Comparison of ENCODE assay signal across 13 cellular contexts in genomic region chr6:122709922-122710512, GRCh38.
DNase-seq lines count a peak whose midpoint lies in the region; ATAC-seq, FAIRE-seq and TF ChIP-seq lines count a peak whose summit lies in the region.
"Had no signal": no experiment of that assay in that cellular context is flagged by ENCODE, and none has a peak within 500 bp of the region (broad histone marks: within the 10 kb centered on the region; RNA-seq: fewer than 3 reads in every experiment).

No MANE protein-coding gene starts in this region.

- no peaks in the 10 kb centered on the region for H3K27me3 Mint-ChIP-seq in activated B cell treated with CpG ODN at 0.5 μM for 24 hours
- H3K27me3 Mint-ChIP-seq in activated CD8-positive, alpha-beta memory T cell treated with anti-CD3 and anti-CD28 coated beads, Interleukin-2, amount 10 ng/mL, durations not matched to agents 7 days and 5 days: peaks cover 8% of the 10 kb centered on the region
- H3K27me3 Mint-ChIP-seq: CD4-positive, alpha-beta T cell had no signal

- CTCF ChIA-PET in activated B cell treated with CpG ODN at 0.5 μM for 24 hours (lab: Charles Lee): interaction anchor here (1.3 kb wide), 1 partner anchor 128 kb away, joined by 3 read pairs; no protein-coding TSS in a partner anchor
- CTCF ChIA-PET in activated CD8-positive, alpha-beta memory T cell treated with anti-CD3 and anti-CD28 coated beads, Interleukin-2, amount 10 ng/mL, durations not matched to agents 7 days and 5 days (lab: Charles Lee): no interaction called here

- no peak overlapping the region for H3K4me3 Mint-ChIP-seq in activated B cell treated with CpG ODN at 0.5 μM for 24 hours
- H3K4me3 Mint-ChIP-seq in activated CD8-positive, alpha-beta memory T cell treated with anti-CD3 and anti-CD28 coated beads, Interleukin-2, amount 10 ng/mL, durations not matched to agents 7 days and 5 days: no peak overlapping the region
- H3K4me3 Mint-ChIP-seq: CD4-positive, alpha-beta T cell; T-cell had no signal

- no peak for TF ChIP-seq CTCF in activated B cell treated with CpG ODN at 0.5 μM for 24 hours (IDR thresholded peaks at IDR 0.05)

- H3K27ac Mint-ChIP-seq in activated B cell treated with CpG ODN at 0.5 μM for 24 hours: no peak overlapping the region
- no peak overlapping the region for H3K27ac Mint-ChIP-seq in activated CD8-positive, alpha-beta memory T cell treated with anti-CD3 and anti-CD28 coated beads, Interleukin-2, amount 10 ng/mL, durations not matched to agents 7 days and 5 days
- H3K27ac Mint-ChIP-seq: CD4-positive, alpha-beta T cell; T-cell had no signal

- peak; percentile 89 for ATAC-seq in GM21423 (IDR thresholded peaks at IDR 0.05; ENCODE audit: unreplicated experiment)
- peak; percentile 78 for ATAC-seq in HG03432 (IDR thresholded peaks at IDR 0.05; ENCODE audit: unreplicated experiment)
- peak; percentile 45 for ATAC-seq in activated B cell treated with CpG ODN at 0.5 μM for 24 hours (ENCODE audit: low read depth)
- no peak for ATAC-seq in activated CD8-positive, alpha-beta memory T cell treated with anti-CD3 and anti-CD28 coated beads, Interleukin-2, amount 10 ng/mL, durations not matched to agents 7 days and 5 days
- ATAC-seq: gastroesophageal sphincter, T-cell had no signal

- no peaks in the 10 kb centered on the region for H3K36me3 Mint-ChIP-seq in activated B cell treated with CpG ODN at 0.5 μM for 24 hours (ENCODE audit: low read depth)
- no peaks in the 10 kb centered on the region for H3K36me3 Mint-ChIP-seq in activated CD8-positive, alpha-beta memory T cell treated with anti-CD3 and anti-CD28 coated beads, Interleukin-2, amount 10 ng/mL, durations not matched to agents 7 days and 5 days
- H3K36me3 Mint-ChIP-seq: T-cell had no signal

- no peak for TF ChIP-seq POLR2A in GM12891 (IDR thresholded peaks at IDR 0.05; ENCODE audit: low read depth, low read length)

- no peak overlapping the region for H3K4me3 ChIP-seq in H7 (ENCODE audit: insufficient read depth, low read depth, low read length)
- H3K4me3 ChIP-seq: gastroesophageal sphincter had no signal

- H3K36me3 ChIP-seq in H7 (replicated peaks; ENCODE audit: control insufficient read depth, insufficient read depth, low read length): no peaks in the 10 kb centered on the region
- H3K36me3 ChIP-seq: gastroesophageal sphincter had no signal

- POLR2A ChIA-PET in activated B cell treated with CpG ODN at 0.5 μM for 24 hours (lab: Charles Lee): no interaction called here

- no peaks in the 10 kb centered on the region for H3K9me3 Mint-ChIP-seq in activated B cell treated with CpG ODN at 0.5 μM for 24 hours
- no peaks in the 10 kb centered on the region for H3K9me3 Mint-ChIP-seq in activated CD8-positive, alpha-beta memory T cell treated with anti-CD3 and anti-CD28 coated beads, Interleukin-2, amount 10 ng/mL, durations not matched to agents 7 days and 5 days (ENCODE audit: low read depth)
- H3K9me3 Mint-ChIP-seq: CD4-positive, alpha-beta T cell; T-cell had no signal

- DNase-seq in GM12891 (ENCODE audit: insufficient read length, low spot score) (no peak), activated B cell treated with CpG ODN at 0.5 μM for 24 hours (no peak), H7 (no peak), HTR-8/SVneo (ENCODE audit: insufficient read length, low spot score) (no peak)
- DNase-seq in activated CD8-positive, alpha-beta memory T cell treated with anti-CD3 and anti-CD28 coated beads, Interleukin-2, amount 10 ng/mL, durations not matched to agents 7 days and 5 days: no peak
- no peak for DNase-seq in activated naive CD4-positive, alpha-beta T cell treated with anti-CD3 and anti-CD28 coated beads, Interleukin-2, amount 50 U/mL, for 16 hours
- DNase-seq: CD4-positive, alpha-beta T cell; central memory CD4-positive, alpha-beta T cell; NCI-H345 had no signal

- intact Hi-C loops in activated B cell treated with CpG ODN at 0.5 μM for 24 hours (cut with micrococcal nuclease): no loop called here

- H3K27me3 ChIP-seq in H7 (ENCODE audit: control insufficient read depth, insufficient read depth, low read length): no peaks in the 10 kb centered on the region
- H3K27me3 ChIP-seq: gastroesophageal sphincter had no signal

- FAIRE-seq in GM12891 (lab: Jason Lieb, UNC): no peak
- FAIRE-seq in HTR-8/SVneo (lab: Jason Lieb, UNC): no peak

- peaks cover 3% of the 10 kb centered on the region for H3K4me1 Mint-ChIP-seq in activated B cell treated with CpG ODN at 0.5 μM for 24 hours
- H3K4me1 Mint-ChIP-seq in activated CD8-positive, alpha-beta memory T cell treated with anti-CD3 and anti-CD28 coated beads, Interleukin-2, amount 10 ng/mL, durations not matched to agents 7 days and 5 days: no peaks in the 10 kb centered on the region
- H3K4me1 Mint-ChIP-seq: T-cell had no signal

TF ChIP-seq in GM12891, 5 proteins besides CTCF, POLR2A, EP300 and RAD21:
- TF ChIP-seq POLR2AphosphoS5 (IDR thresholded peaks at IDR 0.05; ENCODE audit: low read depth, low read length): no peak
- no peak for TF ChIP-seq TAF1 (IDR thresholded peaks at IDR 0.05; ENCODE audit: low read depth, low read length)
- peak; percentile 82 for TF ChIP-seq SPI1 (IDR thresholded peaks at IDR 0.05; ENCODE audit: low read depth, low read length)
- TF ChIP-seq PAX5 (IDR thresholded peaks at IDR 0.05; ENCODE audit: insufficient read depth, low read length, severe bottlenecking): no peak
- no peak for TF ChIP-seq POU2F2 (IDR thresholded peaks at IDR 0.05; ENCODE audit: low read depth, low read length)
